7 cellular contexts compared by ENCODE assay signal in genomic region chr3:33883538-33884203, GRCh38.
DNase-seq lines count a peak whose midpoint lies in the region; ATAC-seq, FAIRE-seq and TF ChIP-seq lines count a peak whose summit lies in the region.

No MANE protein-coding gene starts in this region.

- intact Hi-C loops in left lung (cut with DNase I) = loop anchor here in 1 of 2 donors (5.0 kb wide), 1 partner anchor 804 kb away; no protein-coding TSS in a partner anchor

- TF ChIP-seq CTCF in DOHH2 (IDR thresholded peaks at IDR 0.05; ENCODE audit: low read depth, low read length, poor library complexity, severe bottlenecking) (peak; percentile 83), bronchial epithelial cell (IDR thresholded peaks at IDR 0.05; ENCODE audit: insufficient read depth, low read length, severe bottlenecking) (peak; percentile 58), left lung (IDR thresholded peaks at IDR 0.05) (peak; percentile 82 to 85), type B pancreatic cell (conservative IDR thresholded peaks at IDR 0.05) (peak; percentile 97)

- H3K4me1 Mint-ChIP-seq in type B pancreatic cell (ENCODE audit: unreplicated experiment) = peaks cover 8% of the 10 kb centered on the region

- H3K4me3 Mint-ChIP-seq in type B pancreatic cell = peak overlapping the region; percentile 74

- peak overlapping the region; percentile 70 for H3K4me2 ChIP-seq in DOHH2 (ENCODE audit: low read length)

- ATAC-seq in left lung (peak; percentile 46), HG02840 (IDR thresholded peaks at IDR 0.05; ENCODE audit: low FRiP score, unreplicated experiment) (no peak)

- H3K36me3 ChIP-seq in DOHH2 (ENCODE audit: control insufficient read depth, low read length) (no peaks in the 10 kb centered on the region), bronchial epithelial cell (ENCODE audit: control insufficient read depth, insufficient read depth, low read length) (no peaks in the 10 kb centered on the region), left lung (no peaks in the 10 kb centered on the region)

- H3F3A ChIP-seq in DOHH2 (ENCODE audit: control insufficient read depth, insufficient read depth) = no peaks in the 10 kb centered on the region

- peak overlapping the region; percentile 44 for H3K27ac Mint-ChIP-seq in type B pancreatic cell

- H3K9me3 Mint-ChIP-seq in type B pancreatic cell = no peaks in the 10 kb centered on the region

- no peaks in the 10 kb centered on the region for H3K9me3 ChIP-seq in DOHH2 (ENCODE audit: control insufficient read depth, insufficient read depth, low read length)
- H3K9me3 ChIP-seq in left lung = no peaks in the 10 kb centered on the region

- no peaks in the 10 kb centered on the region for H3K9me2 ChIP-seq in DOHH2 (replicated peaks; ENCODE audit: control insufficient read depth, low read length)

- H3K27me3 ChIP-seq in DOHH2 (ENCODE audit: control insufficient read depth, low read length) (no peaks in the 10 kb centered on the region), bronchial epithelial cell (ENCODE audit: control insufficient read depth, insufficient read depth, low read length) (no peaks in the 10 kb centered on the region), left lung (peaks cover 0 to 5% of the 10 kb centered on the region in 2 donors)

- H3K4me3 ChIP-seq in DOHH2 (ENCODE audit: low read length) = peak overlapping the region; percentile 50
- H3K4me3 ChIP-seq in bronchial epithelial cell (ENCODE audit: low read depth, low read length) = no peak overlapping the region
- no peak overlapping the region for H3K4me3 ChIP-seq in left lung

- FAIRE-seq in bronchial epithelial cell (lab: Jason Lieb, UNC) = no peak

- H4K20me1 ChIP-seq in DOHH2 (ENCODE audit: control insufficient read depth, insufficient read depth, low read depth, low read length) = no peaks in the 10 kb centered on the region

- no peaks in the 10 kb centered on the region for H3K79me2 ChIP-seq in DOHH2 (ENCODE audit: control insufficient read depth, low read length)

- peaks cover 5% of the 10 kb centered on the region for H3K4me1 ChIP-seq in DOHH2 (ENCODE audit: control insufficient read depth, low read length)
- H3K4me1 ChIP-seq in left lung = peaks cover 0 to 4% of the 10 kb centered on the region in 2 donors

- DNase-seq in HCEC 1CT = peak; percentile 36
- peak; percentile 7 for DNase-seq in NCI-H748 treated with DMSO at 0.1 percent for 48 hours (lab: John Stamatoyannopoulos, UW)
- peak; percentile 50 for DNase-seq in bronchial epithelial cell (ENCODE audit: low read depth)
- DNase-seq in left lung = no peak
- no peak for DNase-seq in type B pancreatic cell (ENCODE audit: extremely low spot score, unreplicated experiment)

- H3K27me3 Mint-ChIP-seq in type B pancreatic cell = peaks cover 8% of the 10 kb centered on the region

- H3K27ac ChIP-seq in DOHH2 (ENCODE audit: low read depth, low read length) (no peak overlapping the region), left lung (no peak overlapping the region)

- no peaks in the 10 kb centered on the region for H3K36me3 Mint-ChIP-seq in type B pancreatic cell

Comparison
In these comparisons a context has a peak if more than half of its experiments do, and no peak if none do; other contexts are left out.
1. DNase-seq: peak in HCEC 1CT (single experiment), NCI-H748 treated with DMSO at 0.1 percent for 48 hours (single experiment) and bronchial epithelial cell (single experiment); none in left lung (0 of 2) and type B pancreatic cell (single experiment).
2. Peak in every context shown above with its lines, with median percentiles within 50 percentile points of each other: CTCF ChIP-seq.